In the genomic region with DNA sequence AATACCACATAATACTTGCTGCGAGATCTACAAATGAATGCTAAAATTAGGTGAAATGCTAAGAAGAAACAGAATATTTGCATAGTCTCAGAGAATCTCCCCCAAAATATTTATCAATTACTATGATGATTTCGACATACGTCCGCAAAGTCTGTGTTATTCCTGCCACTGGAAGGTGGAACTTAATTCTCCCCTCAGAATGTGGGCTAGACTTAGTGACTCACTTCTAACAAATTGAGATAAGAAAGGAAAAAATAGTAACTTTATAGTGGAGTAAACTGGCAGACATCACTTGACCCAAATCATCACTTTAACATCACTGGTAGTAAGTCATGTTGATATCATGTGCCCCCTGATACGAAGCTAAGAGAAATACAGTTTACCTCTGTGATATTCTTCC, we compare ENCODE assay signal across 1 cellular context.
TF ChIP-seq lines count a peak whose summit lies in the region.

No MANE protein-coding gene starts in this region.

TF ChIP-seq in GM12878, 131 proteins besides CTCF, POLR2A, EP300 and RAD21 (continued from another document):
- TF ChIP-seq, protein P1, sequence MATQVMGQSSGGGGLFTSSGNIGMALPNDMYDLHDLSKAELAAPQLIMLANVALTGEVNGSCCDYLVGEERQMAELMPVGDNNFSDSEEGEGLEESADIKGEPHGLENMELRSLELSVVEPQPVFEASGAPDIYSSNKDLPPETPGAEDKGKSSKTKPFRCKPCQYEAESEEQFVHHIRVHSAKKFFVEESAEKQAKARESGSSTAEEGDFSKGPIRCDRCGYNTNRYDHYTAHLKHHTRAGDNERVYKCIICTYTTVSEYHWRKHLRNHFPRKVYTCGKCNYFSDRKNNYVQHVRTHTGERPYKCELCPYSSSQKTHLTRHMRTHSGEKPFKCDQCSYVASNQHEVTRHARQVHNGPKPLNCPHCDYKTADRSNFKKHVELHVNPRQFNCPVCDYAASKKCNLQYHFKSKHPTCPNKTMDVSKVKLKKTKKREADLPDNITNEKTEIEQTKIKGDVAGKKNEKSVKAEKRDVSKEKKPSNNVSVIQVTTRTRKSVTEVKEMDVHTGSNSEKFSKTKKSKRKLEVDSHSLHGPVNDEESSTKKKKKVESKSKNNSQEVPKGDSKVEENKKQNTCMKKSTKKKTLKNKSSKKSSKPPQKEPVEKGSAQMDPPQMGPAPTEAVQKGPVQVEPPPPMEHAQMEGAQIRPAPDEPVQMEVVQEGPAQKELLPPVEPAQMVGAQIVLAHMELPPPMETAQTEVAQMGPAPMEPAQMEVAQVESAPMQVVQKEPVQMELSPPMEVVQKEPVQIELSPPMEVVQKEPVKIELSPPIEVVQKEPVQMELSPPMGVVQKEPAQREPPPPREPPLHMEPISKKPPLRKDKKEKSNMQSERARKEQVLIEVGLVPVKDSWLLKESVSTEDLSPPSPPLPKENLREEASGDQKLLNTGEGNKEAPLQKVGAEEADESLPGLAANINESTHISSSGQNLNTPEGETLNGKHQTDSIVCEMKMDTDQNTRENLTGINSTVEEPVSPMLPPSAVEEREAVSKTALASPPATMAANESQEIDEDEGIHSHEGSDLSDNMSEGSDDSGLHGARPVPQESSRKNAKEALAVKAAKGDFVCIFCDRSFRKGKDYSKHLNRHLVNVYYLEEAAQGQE (IDR thresholded peaks at IDR 0.05; ENCODE audit: low read depth, low read length): no peak
- no peak for TF ChIP-seq BACH1 (IDR thresholded peaks at IDR 0.05; ENCODE audit: borderline replicate concordance)
- no peak for TF ChIP-seq SIN3A (IDR thresholded peaks at IDR 0.05; ENCODE audit: low read depth, low read length)
- no peak for TF ChIP-seq ETV6 (conservative IDR thresholded peaks at IDR 0.05 in 1 of 2, IDR thresholded peaks at IDR 0.05 in 1 of 2; ENCODE audit: borderline replicate concordance in 1 of 2, low read depth in 1 of 2)
- TF ChIP-seq, protein P2, sequence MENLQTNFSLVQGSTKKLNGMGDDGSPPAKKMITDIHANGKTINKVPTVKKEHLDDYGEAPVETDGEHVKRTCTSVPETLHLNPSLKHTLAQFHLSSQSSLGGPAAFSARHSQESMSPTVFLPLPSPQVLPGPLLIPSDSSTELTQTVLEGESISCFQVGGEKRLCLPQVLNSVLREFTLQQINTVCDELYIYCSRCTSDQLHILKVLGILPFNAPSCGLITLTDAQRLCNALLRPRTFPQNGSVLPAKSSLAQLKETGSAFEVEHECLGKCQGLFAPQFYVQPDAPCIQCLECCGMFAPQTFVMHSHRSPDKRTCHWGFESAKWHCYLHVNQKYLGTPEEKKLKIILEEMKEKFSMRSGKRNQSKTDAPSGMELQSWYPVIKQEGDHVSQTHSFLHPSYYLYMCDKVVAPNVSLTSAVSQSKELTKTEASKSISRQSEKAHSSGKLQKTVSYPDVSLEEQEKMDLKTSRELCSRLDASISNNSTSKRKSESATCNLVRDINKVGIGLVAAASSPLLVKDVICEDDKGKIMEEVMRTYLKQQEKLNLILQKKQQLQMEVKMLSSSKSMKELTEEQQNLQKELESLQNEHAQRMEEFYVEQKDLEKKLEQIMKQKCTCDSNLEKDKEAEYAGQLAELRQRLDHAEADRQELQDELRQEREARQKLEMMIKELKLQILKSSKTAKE (IDR thresholded peaks at IDR 0.05; ENCODE audit: low read depth, poor library complexity, severe bottlenecking): no peak
- TF ChIP-seq SUPT20H (IDR thresholded peaks at IDR 0.05; ENCODE audit: borderline replicate concordance, control insufficient read depth, low read depth, low read length): no peak
- TF ChIP-seq RCOR1 (conservative IDR thresholded peaks at IDR 0.05; ENCODE audit: low read depth, low read length): no peak
- TF ChIP-seq HDAC6 (IDR thresholded peaks at IDR 0.05; ENCODE audit: unreplicated experiment): no peak
- TF ChIP-seq ZNF622 (IDR thresholded peaks at IDR 0.05): no peak
- no peak for TF ChIP-seq IKZF2 (IDR thresholded peaks at IDR 0.05)
- TF ChIP-seq MTA2 (IDR thresholded peaks at IDR 0.05; ENCODE audit: low read depth): no peak
- TF ChIP-seq, protein P3, sequence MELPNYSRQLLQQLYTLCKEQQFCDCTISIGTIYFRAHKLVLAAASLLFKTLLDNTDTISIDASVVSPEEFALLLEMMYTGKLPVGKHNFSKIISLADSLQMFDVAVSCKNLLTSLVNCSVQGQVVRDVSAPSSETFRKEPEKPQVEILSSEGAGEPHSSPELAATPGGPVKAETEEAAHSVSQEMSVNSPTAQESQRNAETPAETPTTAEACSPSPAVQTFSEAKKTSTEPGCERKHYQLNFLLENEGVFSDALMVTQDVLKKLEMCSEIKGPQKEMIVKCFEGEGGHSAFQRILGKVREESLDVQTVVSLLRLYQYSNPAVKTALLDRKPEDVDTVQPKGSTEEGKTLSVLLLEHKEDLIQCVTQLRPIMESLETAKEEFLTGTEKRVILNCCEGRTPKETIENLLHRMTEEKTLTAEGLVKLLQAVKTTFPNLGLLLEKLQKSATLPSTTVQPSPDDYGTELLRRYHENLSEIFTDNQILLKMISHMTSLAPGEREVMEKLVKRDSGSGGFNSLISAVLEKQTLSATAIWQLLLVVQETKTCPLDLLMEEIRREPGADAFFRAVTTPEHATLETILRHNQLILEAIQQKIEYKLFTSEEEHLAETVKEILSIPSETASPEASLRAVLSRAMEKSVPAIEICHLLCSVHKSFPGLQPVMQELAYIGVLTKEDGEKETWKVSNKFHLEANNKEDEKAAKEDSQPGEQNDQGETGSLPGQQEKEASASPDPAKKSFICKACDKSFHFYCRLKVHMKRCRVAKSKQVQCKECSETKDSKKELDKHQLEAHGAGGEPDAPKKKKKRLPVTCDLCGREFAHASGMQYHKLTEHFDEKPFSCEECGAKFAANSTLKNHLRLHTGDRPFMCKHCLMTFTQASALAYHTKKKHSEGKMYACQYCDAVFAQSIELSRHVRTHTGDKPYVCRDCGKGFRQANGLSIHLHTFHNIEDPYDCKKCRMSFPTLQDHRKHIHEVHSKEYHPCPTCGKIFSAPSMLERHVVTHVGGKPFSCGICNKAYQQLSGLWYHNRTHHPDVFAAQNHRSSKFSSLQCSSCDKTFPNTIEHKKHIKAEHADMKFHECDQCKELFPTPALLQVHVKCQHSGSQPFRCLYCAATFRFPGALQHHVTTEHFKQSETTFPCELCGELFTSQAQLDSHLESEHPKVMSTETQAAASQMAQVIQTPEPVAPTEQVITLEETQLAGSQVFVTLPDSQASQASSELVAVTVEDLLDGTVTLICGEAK (IDR thresholded peaks at IDR 0.05; ENCODE audit: borderline replicate concordance): no peak
- TF ChIP-seq RFX5 (IDR thresholded peaks at IDR 0.05; ENCODE audit: low read depth, low read length): no peak
TF ChIP-seq in GM12878: peak in this region for 0.
